ENCODE assay signal across 15 cellular contexts in genomic region chr1:230077436-230078221, GRCh38. TPM values are rescaled to one million over a fixed set of nuclear protein-coding genes. Genes with fewer than 3 reads are reported as not detected.
DNase-seq lines count a peak whose midpoint lies in the region; ATAC-seq and TF ChIP-seq lines count a peak whose summit lies in the region.
"Had no signal": no experiment of that assay in that cellular context is flagged by ENCODE, and none has a peak within 500 bp of the region (broad histone marks: within the 10 kb centered on the region; RNA-seq: fewer than 3 reads in every experiment).

No MANE protein-coding gene starts in this region.

- peak overlapping the region; percentile 71 for H3K14ac ChIP-seq in IMR-90 (replicated peaks; ENCODE audit: low read depth, low read length)

- H3K79me1 ChIP-seq in IMR-90 (ENCODE audit: low read depth in 1 of 2, low read length in 2 of 2) = peaks cover 32 to 92% of the 10 kb centered on the region in 2 experiments

- DNase-seq in IMR-90 (peak; percentile 61), amniotic epithelial cell (ENCODE audit: low read depth) (peak; percentile 90), left kidney (ENCODE audit: low read depth, low spot score) (peak; percentile 6), NCI-H446 (lab: John Stamatoyannopoulos, UW) (no peak), left colon (no peak)
- DNase-seq: CD8-positive, alpha-beta memory T cell; effector memory CD4-positive, alpha-beta T cell; left ventricle myocardium inferior; NCI-H524; T1000 had no signal

- BruUV-seq in IMR-90 (replicated peaks; lab: Mats Ljungman, UMichigan) = no TSS peak

- no peak for TF ChIP-seq CTCF in IMR-90 (conservative IDR thresholded peaks at IDR 0.05; ENCODE audit: low read depth, low read length)

- H3K56ac ChIP-seq in IMR-90 (ENCODE audit: extremely low read depth, insufficient read depth, low read length) = no peak overlapping the region; the same call in 1 of the 2 replicates

- H3K4ac ChIP-seq in IMR-90 (ENCODE audit: low read depth, low read length) = peak overlapping the region; percentile 63; the same call in 1 of the 2 replicates

- peak overlapping the region; percentile 70 for H2BK20ac ChIP-seq in IMR-90 (ENCODE audit: low read depth, low read length)

- dilution Hi-C loops in IMR-90 (cut with HindIII; ENCODE audit: low sequenced_read_pairs, unreplicated experiment) = no loop called here

- peak overlapping the region in 6 of 11 experiments; percentile 56 to 99 (median 92); a peak in 7 of 22 replicates for H3K4me2 ChIP-seq in BLaER1 treated with 17β-estradiol and CSF1 and Interleukin-3, amounts not matched to agents 10 nM and 100 nM
- peak overlapping the region; percentile 33; the same call in 1 of the 2 replicates for H3K4me2 ChIP-seq in IMR-90 (ENCODE audit: low read depth, low read length)
- H3K4me2 ChIP-seq: neural progenitor cell had no signal

- peak overlapping the region; percentile 20; the same call in 1 of the 2 replicates for H4K91ac ChIP-seq in IMR-90 (ENCODE audit: insufficient read depth, low read depth, low read length)

- peak overlapping the region; percentile 49; the same call in 1 of the 3 replicates for H2BK15ac ChIP-seq in IMR-90 (ENCODE audit: low read depth, low read length)

- peak overlapping the region; percentile 57; the same call in 1 of the 2 replicates for H3K18ac ChIP-seq in IMR-90 (ENCODE audit: low read depth, low read length)

- H3K23ac ChIP-seq in IMR-90 (ENCODE audit: low read depth, low read length) = peak overlapping the region; percentile 45; the same call in 1 of the 2 replicates

- H2BK5ac ChIP-seq in IMR-90 (ENCODE audit: low read depth, low read length, poor library complexity, severe bottlenecking) = peak overlapping the region; percentile 62

- CTCF ChIA-PET in IMR-90 (lab: Yijun Ruan, JAX) = interaction anchor here (0.6 kb wide), 2 partner anchors 19 to 106 kb away, joined by 3 to 4 read pairs; no protein-coding TSS in a partner anchor

- H2AK5ac ChIP-seq in IMR-90 (ENCODE audit: low read depth, low read length) = peak overlapping the region; percentile 72; the same call in 1 of the 2 replicates

- H2AK9ac ChIP-seq in IMR-90 (replicated peaks; ENCODE audit: low read depth, low read length, poor library complexity) = no peak overlapping the region

- no CpG with 5 or more reads among the region's 12 CpGs for WGBS in IMR-90 (ENCODE audit: extremely low coverage in 2 of 2, insufficient read length in 1 of 2), 2 experiments

- intact Hi-C loops in IMR-90 (cut with micrococcal nuclease) (no loop called here), left colon (cut with DNase I, micrococcal nuclease) (no loop called here)

- ATAC-seq in IMR-90 (ENCODE audit: low read depth) (no peak), GM19395 (IDR thresholded peaks at IDR 0.05; ENCODE audit: unreplicated experiment) (no peak), HG02973 (IDR thresholded peaks at IDR 0.05; ENCODE audit: unreplicated experiment) (no peak), left colon (no peak)
- ATAC-seq: Panc1 had no signal

- H3K9ac ChIP-seq in BLaER1 treated with 17β-estradiol and CSF1 and Interleukin-3, amounts not matched to agents 10 nM and 100 nM = no peak overlapping the region
- H3K9ac ChIP-seq in IMR-90 (ENCODE audit: low read depth, low read length) = no peak overlapping the region
- H3K9ac ChIP-seq: neural progenitor cell had no signal

- 0 out of 2 replicates have a peak, but pooled peaks have one; percentile 8 for TF ChIP-seq POLR2A in IMR-90 (IDR thresholded peaks at IDR 0.05; ENCODE audit: low read depth, low read length)

- peak overlapping the region; percentile 12; the same call in 1 of the 2 replicates for H4K5ac ChIP-seq in IMR-90 (ENCODE audit: low read depth, low read length)

- POLR2A ChIA-PET in IMR-90 (lab: Charles Lee; ENCODE audit: unreplicated experiment) = no interaction called here

- peaks cover 0 to 8% (median under 1%) of the 10 kb centered on the region in 11 experiments; a peak in 9 of 22 replicates for H3K9me3 ChIP-seq in BLaER1 treated with 17β-estradiol and CSF1 and Interleukin-3, amounts not matched to agents 10 nM and 100 nM (replicated peaks in 1 of 11)
- no peaks in the 10 kb centered on the region for H3K9me3 ChIP-seq in IMR-90 (ENCODE audit: control insufficient read depth, insufficient read depth, low read length)
- H3K9me3 ChIP-seq: left ventricle myocardium inferior had no signal

- in situ Hi-C loops in IMR-90 (cut with MboI; ENCODE audit: low sequenced_read_pairs) = loop anchor here (25.0 kb wide), 1 partner anchor 785 kb away; the partner anchor contains the start of gene C1orf198

- peaks cover 7 to 85% (median 35%) of the 10 kb centered on the region in 11 experiments; a peak in 18 of 22 replicates for H3K36me3 ChIP-seq in BLaER1 treated with 17β-estradiol and CSF1 and Interleukin-3, amounts not matched to agents 10 nM and 100 nM
- peaks cover 6% of the 10 kb centered on the region; the same call in 1 of the 2 replicates for H3K36me3 ChIP-seq in IMR-90 (ENCODE audit: control insufficient read depth, insufficient read depth, low read length)
- H3K36me3 ChIP-seq: left ventricle myocardium inferior, neural progenitor cell had no signal

- peaks cover 24 to 71% (median 47%) of the 10 kb centered on the region in 10 experiments for H3K4me1 ChIP-seq in BLaER1 treated with 17β-estradiol and CSF1 and Interleukin-3, amounts not matched to agents 10 nM and 100 nM
- H3K4me1 ChIP-seq in IMR-90 (ENCODE audit: control insufficient read depth, insufficient read depth, low read length) = peaks cover 26% of the 10 kb centered on the region

- peak overlapping the region; percentile 28; the same call in 1 of the 2 replicates for H2BK120ac ChIP-seq in IMR-90 (ENCODE audit: low read depth, low read length)

- H3K4me3 ChIP-seq in BLaER1 treated with 17β-estradiol and CSF1 and Interleukin-3, amounts not matched to agents 10 nM and 100 nM = no peak overlapping the region
- H3K4me3 ChIP-seq in IMR-90 (ENCODE audit: insufficient read depth, low read depth, low read length) = no peak overlapping the region
- H3K4me3 ChIP-seq: left ventricle myocardium inferior, neural progenitor cell had no signal

- H4K8ac ChIP-seq in IMR-90 (ENCODE audit: low read depth in 2 of 2, low read length in 2 of 2) = peak overlapping the region in 1 of 2 experiments; percentile 2; a peak in 1 of 4 replicates

- peaks cover 72 to 100% (median 99%) of the 10 kb centered on the region in 11 experiments; a peak in 20 of 22 replicates for H4K20me1 ChIP-seq in BLaER1 treated with 17β-estradiol and CSF1 and Interleukin-3, amounts not matched to agents 10 nM and 100 nM
- peaks cover 55% of the 10 kb centered on the region for H4K20me1 ChIP-seq in IMR-90 (ENCODE audit: insufficient read depth, low read length)

- H3K9me1 ChIP-seq in IMR-90 (ENCODE audit: insufficient read depth, low read length) = peaks cover 48% of the 10 kb centered on the region

- no peak overlapping the region for H3K27ac ChIP-seq in BLaER1 treated with 17β-estradiol and CSF1 and Interleukin-3, amounts not matched to agents 10 nM and 100 nM
- no peak overlapping the region for H3K27ac ChIP-seq in IMR-90 (ENCODE audit: insufficient read depth, low read length)
- H3K27ac ChIP-seq: left ventricle myocardium inferior, neural progenitor cell had no signal

- no peaks in the 10 kb centered on the region for H3K27me3 ChIP-seq in BLaER1 treated with 17β-estradiol and CSF1 and Interleukin-3, amounts not matched to agents 10 nM and 100 nM
- H3K27me3 ChIP-seq in IMR-90 (ENCODE audit: control insufficient read depth, insufficient read depth, low read length) = no peaks in the 10 kb centered on the region
- H3K27me3 ChIP-seq: neural progenitor cell had no signal

- TF ChIP-seq RAD21 in IMR-90 (IDR thresholded peaks at IDR 0.05; ENCODE audit: low read length) = no peak

- no peak overlapping the region for H2AFZ ChIP-seq in IMR-90 (replicated peaks; ENCODE audit: low read length, poor library complexity)
- H2AFZ ChIP-seq: neural progenitor cell had no signal

TF ChIP-seq in IMR-90, 13 proteins besides CTCF, POLR2A, EP300 and RAD21:
- TF ChIP-seq RFX5 (IDR thresholded peaks at IDR 0.05; ENCODE audit: low read depth, low read length) (no peak), CEBPB (IDR thresholded peaks at IDR 0.05; ENCODE audit: low read depth, low read length) (no peak), NFE2L2 (IDR thresholded peaks at IDR 0.05; ENCODE audit: low read depth, low read length) (no peak), SMC3 (IDR thresholded peaks at IDR 0.05; ENCODE audit: low read depth, low read length) (no peak), MAFK (IDR thresholded peaks at IDR 0.05; ENCODE audit: low read depth, low read length) (no peak), MAZ (IDR thresholded peaks at IDR 0.05; ENCODE audit: borderline replicate concordance, low read depth, low read length) (no peak)
TF ChIP-seq in IMR-90: peak in this region for 0.

RNA-seq across cellular contexts. Expression of gene GALNT2, which starts 10.6 kb away (rescaled TPM):
- total RNA-seq in IMR-90 (2012; rRNA removed) (50.4 and 58.6 TPM in 2 replicates), left colon (10 to 100 TPM; 56.8 to 63.2 TPM)
- 170 and 189 TPM in 2 replicates for polyA plus RNA-seq in IMR-90 (2012; rRNA removed)
- 173 and 231 TPM in 2 replicates for polyA plus RNA-seq in IMR-90 (2012; cell fraction: cytosol; rRNA removed)
- 130 and 137 TPM in 2 replicates for polyA plus RNA-seq in IMR-90 (2012; cell fraction: nucleus; rRNA removed; ENCODE audit: low replicate concordance)

Comparison
In these comparisons a context has a peak if more than half of its experiments do, and no peak if none do; other contexts are left out.
1. DNase-seq: peak in IMR-90 (single experiment), amniotic epithelial cell (single experiment) and left kidney (single experiment); none in NCI-H446 (0 of 2) and left colon (0 of 2).